8 cellular contexts compared by ENCODE assay signal in the genomic region with DNA sequence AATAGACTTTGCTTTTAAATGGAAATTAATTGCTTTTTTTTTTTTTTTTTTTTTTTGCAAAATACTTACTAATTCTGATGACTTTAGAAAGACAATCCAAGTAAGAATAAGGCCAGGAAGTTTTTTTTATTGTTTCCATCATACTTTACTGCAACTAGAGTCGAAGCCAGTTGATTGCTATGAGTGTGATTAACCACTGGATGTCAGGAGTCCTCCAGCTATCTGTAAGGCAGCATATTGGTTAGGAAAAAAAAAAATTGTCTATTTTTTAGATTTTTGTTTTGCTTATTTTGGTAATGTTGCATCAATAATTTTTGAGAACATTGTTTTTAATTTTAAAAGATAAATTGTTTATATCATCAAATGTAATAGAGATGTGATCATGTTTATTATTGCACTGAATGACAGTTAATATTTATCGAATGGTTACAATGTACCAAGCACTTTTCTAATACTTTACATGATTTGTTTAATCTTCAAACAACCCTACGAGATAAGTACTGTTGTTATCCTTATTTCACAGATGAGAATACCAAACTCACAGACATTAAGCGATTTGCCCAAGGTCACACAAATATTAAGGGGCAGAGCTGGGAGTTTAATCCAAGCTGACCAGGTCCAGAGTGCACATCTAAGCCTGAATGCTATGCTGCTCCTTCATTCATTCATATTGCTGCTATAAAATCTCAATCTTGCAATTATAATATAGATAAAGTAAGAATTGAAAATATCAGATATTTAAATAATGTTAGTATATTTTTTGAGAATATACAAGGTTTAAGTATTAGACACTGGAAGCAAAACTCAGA. TPM values are rescaled to one million over a fixed set of nuclear protein-coding genes. Genes with fewer than 3 reads are reported as not detected.
DNase-seq lines count a peak whose midpoint lies in the region; ATAC-seq, FAIRE-seq and TF ChIP-seq lines count a peak whose summit lies in the region.

No MANE protein-coding gene starts in this region.

- TF ChIP-seq CTCF in D721Med (IDR thresholded peaks at IDR 0.05; ENCODE audit: insufficient read depth, missing control alignments) (peak; percentile 80), gastroesophageal sphincter (IDR thresholded peaks at IDR 0.05) (peak in 3 of 4 experiments; percentile 26 to 48 (median 38)), upper lobe of right lung (IDR thresholded peaks at IDR 0.05) (peak; percentile 51)

- intact Hi-C loops in upper lobe of right lung (cut with DNase I): loop anchor here (10.0 kb wide), 1 partner anchor 229 kb away; no protein-coding TSS in a partner anchor

- no peak for ATAC-seq in gastroesophageal sphincter
- ATAC-seq in upper lobe of right lung: no peak
- ATAC-seq in GM18873 (IDR thresholded peaks at IDR 0.05; ENCODE audit: low FRiP score, unreplicated experiment): no peak
- no peak for ATAC-seq in stimulated activated naive CD8-positive, alpha-beta T cell treated with anti-CD3 and anti-CD28 coated beads, Interleukin-15, Interleukin-2, amounts not matched to agents 100 U/mL and 50 U/mL, for 24 hours
- no peak for ATAC-seq in GM18511 (IDR thresholded peaks at IDR 0.05; ENCODE audit: unreplicated experiment)

- H3K4me3 ChIP-seq in gastroesophageal sphincter: no peak overlapping the region
- no peak overlapping the region for H3K4me3 ChIP-seq in upper lobe of right lung

- H3K36me3 ChIP-seq in gastroesophageal sphincter (no peaks in the 10 kb centered on the region), upper lobe of right lung (no peaks in the 10 kb centered on the region)

- WGBS in gastroesophageal sphincter (ENCODE audit: low coverage in 1 of 2), 2 donors: 47 to 52% methylated on average over 4 of the region's 4 CpGs

- H3K27ac ChIP-seq in gastroesophageal sphincter (no peak overlapping the region), upper lobe of right lung (no peak overlapping the region)

- H3K4me1 ChIP-seq in gastroesophageal sphincter: no peaks in the 10 kb centered on the region
- H3K4me1 ChIP-seq in upper lobe of right lung: no peaks in the 10 kb centered on the region

- no peak for TF ChIP-seq EP300 in gastroesophageal sphincter (IDR thresholded peaks at IDR 0.05)

- no peak for DNase-seq in D721Med (ENCODE audit: insufficient read length, low spot score)
- no peak for DNase-seq in H54 (ENCODE audit: insufficient read length, low spot score)
- DNase-seq in RKO (ENCODE audit: low spot score): peak; percentile 80
- no peak for DNase-seq in upper lobe of right lung
- DNase-seq in stimulated activated naive CD8-positive, alpha-beta T cell treated with anti-CD3 and anti-CD28 coated beads, Interleukin-15, Interleukin-2, amounts not matched to agents 100 U/mL and 50 U/mL, for 24 hours: no peak

- H3K27me3 ChIP-seq in gastroesophageal sphincter (peaks cover 5% of the 10 kb centered on the region), upper lobe of right lung (no peaks in the 10 kb centered on the region)

- TF ChIP-seq POLR2A in H54 (IDR thresholded peaks at IDR 0.05; ENCODE audit: low read depth, low read length): no peak
- TF ChIP-seq POLR2A in gastroesophageal sphincter (IDR thresholded peaks at IDR 0.05): no peak

- no peaks in the 10 kb centered on the region for H3K9me3 ChIP-seq in gastroesophageal sphincter
- no peaks in the 10 kb centered on the region for H3K9me3 ChIP-seq in upper lobe of right lung

- no peak for FAIRE-seq in D721Med (lab: Jason Lieb, UNC)
- FAIRE-seq in H54 (lab: Jason Lieb, UNC): peak; percentile 58

RNA-seq across cellular contexts. Expression of a gene that starts 19.9 kb away (rescaled TPM):
- total RNA-seq in gastroesophageal sphincter (not detected), upper lobe of right lung (0.17 TPM)

RNA-seq across cellular contexts. Expression of a gene that starts 34.1 kb away (rescaled TPM):
- not detected for total RNA-seq in gastroesophageal sphincter
- not detected for total RNA-seq in upper lobe of right lung
